Comparison of ENCODE assay signal across 21 cellular contexts in genomic region chr10:3714957-3715356, GRCh38.
"Had no signal": no experiment of that assay in that cellular context is flagged by ENCODE, and none has a peak within 500 bp of the region (broad histone marks: within the 10 kb centered on the region; RNA-seq: fewer than 3 reads in every experiment).

No MANE protein-coding gene starts in this region.

- H3K4me3 Mint-ChIP-seq: activated CD4-positive, alpha-beta memory T cell treated with anti-CD3 and anti-CD28 coated beads, Interleukin-2, amount 10 ng/mL, durations not matched to agents 7 days and 5 days; activated CD4-positive, alpha-beta T cell treated with anti-CD3 and anti-CD28 coated beads, Interleukin-2, amount 10 ng/mL, durations not matched to agents 24 days and 14 days; activated naive CD4-positive, alpha-beta T cell treated with anti-CD3 and anti-CD28 coated beads, Interleukin-2, amount 10 ng/mL, durations not matched to agents 7 days and 5 days; activated T-cell treated with anti-CD3 and anti-CD28 coated beads, Interleukin-2, amount 50 U/mL, for 72 hours; endodermal cell; neural crest cell; stimulated activated naive CD8-positive, alpha-beta T cell treated with anti-CD3 and anti-CD28 coated beads, Interleukin-15, Interleukin-2, amounts not matched to agents 100 ng/mL and 50 ng/mL, for 24 hours had no signal

- H3K27ac ChIP-seq: coronary artery, epithelial cell of prostate, heart right ventricle, right atrium auricular region, thyroid gland, upper lobe of right lung, VCaP had no signal

- H3K27me3 Mint-ChIP-seq: stimulated activated naive CD8-positive, alpha-beta T cell treated with anti-CD3 and anti-CD28 coated beads, Interleukin-15, Interleukin-2, amounts not matched to agents 100 ng/mL and 50 ng/mL, for 24 hours had no signal

- H3K4me1 ChIP-seq: right atrium auricular region, upper lobe of right lung had no signal

- H3K27me3 ChIP-seq: heart right ventricle, right atrium auricular region, thyroid gland, upper lobe of right lung had no signal

- DNase-seq: activated CD4-positive, alpha-beta memory T cell treated with anti-CD3 and anti-CD28 coated beads, Interleukin-2, amount 10 ng/mL, durations not matched to agents 7 days and 5 days; activated CD4-positive, alpha-beta T cell treated with anti-CD3 and anti-CD28 coated beads, Interleukin-2, amount 10 ng/mL, durations not matched to agents 24 days and 14 days; activated effector memory CD4-positive, alpha-beta T cell treated with anti-CD3 and anti-CD28 coated beads, Interleukin-2, amount 50 U/mL, for 16 hours; activated naive CD4-positive, alpha-beta T cell treated with anti-CD3 and anti-CD28 coated beads, Interleukin-2, amount 10 ng/mL, durations not matched to agents 7 days and 5 days; activated T-cell treated with anti-CD3 and anti-CD28 coated beads, Interleukin-2, amount 50 U/mL, for 72 hours; amygdala; endodermal cell; heart right ventricle; left colon; stimulated activated CD4-positive, alpha-beta T cell treated with anti-CD3 and anti-CD28 coated beads, Interleukin-12 subunit alpha, Interleukin-12 subunit beta, amount 100 ng/mL, for 4 hours; stimulated activated CD4-positive, alpha-beta T cell treated with anti-CD3 and anti-CD28 coated beads, Interleukin-4, amount 100 ng/mL, for 4 hours; substantia nigra; thyroid gland; upper lobe of right lung had no signal

- ATAC-seq: heart right ventricle, left colon, upper lobe of right lung had no signal

- H3K27ac Mint-ChIP-seq: activated CD4-positive, alpha-beta memory T cell treated with anti-CD3 and anti-CD28 coated beads, Interleukin-2, amount 10 ng/mL, durations not matched to agents 7 days and 5 days; activated CD4-positive, alpha-beta T cell treated with anti-CD3 and anti-CD28 coated beads, Interleukin-2, amount 10 ng/mL, durations not matched to agents 24 days and 14 days; activated naive CD4-positive, alpha-beta T cell treated with anti-CD3 and anti-CD28 coated beads, Interleukin-2, amount 10 ng/mL, durations not matched to agents 7 days and 5 days; activated T-cell treated with anti-CD3 and anti-CD28 coated beads, Interleukin-2, amount 50 U/mL, for 72 hours; endodermal cell; progenitor cell of endocrine pancreas; stimulated activated naive CD8-positive, alpha-beta T cell treated with anti-CD3 and anti-CD28 coated beads, Interleukin-15, Interleukin-2, amounts not matched to agents 100 ng/mL and 50 ng/mL, for 24 hours had no signal

- H3K4me1 Mint-ChIP-seq: activated CD4-positive, alpha-beta T cell treated with anti-CD3 and anti-CD28 coated beads, Interleukin-2, amount 10 ng/mL, durations not matched to agents 24 days and 14 days; activated naive CD4-positive, alpha-beta T cell treated with anti-CD3 and anti-CD28 coated beads, Interleukin-2, amount 10 ng/mL, durations not matched to agents 7 days and 5 days had no signal
